Comparison of ENCODE assay signal across 1 cellular context in the genomic region with DNA sequence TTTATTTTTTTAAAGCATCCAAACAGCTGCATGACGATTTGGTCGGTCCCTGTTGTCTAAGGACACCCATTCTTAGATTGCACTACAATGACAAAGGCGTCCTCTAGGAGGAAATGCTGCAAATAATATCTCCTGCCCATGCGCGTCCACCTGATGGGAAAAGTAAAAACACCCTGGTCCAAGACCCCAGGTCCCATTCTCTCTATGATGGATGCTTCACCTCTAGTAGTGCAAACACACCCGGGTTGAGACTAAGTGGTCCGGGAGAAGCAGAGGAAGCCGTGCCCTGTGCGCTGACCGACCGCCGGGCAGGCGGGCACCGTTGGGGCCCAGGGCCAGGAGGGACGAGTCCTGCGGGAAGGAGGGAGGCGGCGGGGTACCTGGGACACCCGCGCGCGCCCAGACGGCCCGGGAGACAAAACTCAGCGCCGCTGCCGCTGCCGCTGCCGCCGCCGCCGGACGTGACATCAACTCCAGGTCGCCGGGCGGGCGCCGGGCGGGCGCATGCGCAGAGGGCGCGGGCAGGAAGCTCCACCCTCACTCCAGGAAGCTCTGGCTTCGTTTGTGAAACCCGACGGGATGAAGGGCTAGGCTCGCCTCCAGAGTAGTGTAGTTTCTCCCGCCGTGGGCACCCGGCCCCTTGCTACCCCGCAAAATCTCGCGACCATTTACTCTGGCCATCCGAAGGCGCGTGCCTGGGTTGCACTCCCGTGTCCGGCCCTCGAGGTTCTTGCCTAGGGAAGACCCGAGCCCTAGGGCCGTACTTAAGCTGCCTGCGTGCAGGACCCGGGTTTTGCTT.
TF ChIP-seq lines count a peak whose summit lies in the region.

Gene TBC1D7 (minus strand): TSS at position 462 of the 799 bp plus-strand sequence. CDS start 1,639 bp downstream, outside the sequence.

TF ChIP-seq in HepG2, 621 proteins besides CTCF, POLR2A, EP300 and RAD21 (continued from another document and continues in another):
- TF ChIP-seq NFYB (CRISPR knock-in tag; IDR thresholded peaks at IDR 0.05) (no peak; the same call in 1 of the 2 replicates), TFDP1 (CRISPR knock-in tag; IDR thresholded peaks at IDR 0.05; ENCODE audit: borderline replicate concordance) (peak; percentile 57; the same call in 1 of the 2 replicates), ZSCAN22 (CRISPR knock-in tag; IDR thresholded peaks at IDR 0.05) (0 out of 2 replicates have a peak, but pooled peaks have one; percentile 7), BATF2 (CRISPR knock-in tag; IDR thresholded peaks at IDR 0.05) (0 out of 2 replicates have a peak, but pooled peaks have one; percentile 26), PITX1 (CRISPR knock-in tag; IDR thresholded peaks at IDR 0.05) (peak; percentile 26; the same call in 1 of the 2 replicates), ARHGAP35 (CRISPR knock-in tag; IDR thresholded peaks at IDR 0.05; ENCODE audit: borderline replicate concordance) (peak; percentile 72), ZNF510 (CRISPR knock-in tag; IDR thresholded peaks at IDR 0.05; ENCODE audit: low read depth) (no peak), SETDB1 (CRISPR knock-in tag; IDR thresholded peaks at IDR 0.05; ENCODE audit: borderline replicate concordance) (no peak), SRF (IDR thresholded peaks at IDR 0.05; ENCODE audit: low read depth, low read length) (no peak), MTERF4 (CRISPR knock-in tag; IDR thresholded peaks at IDR 0.05) (no peak; the same call in 1 of the 2 replicates), PHF8 (CRISPR knock-in tag; IDR thresholded peaks at IDR 0.05) (peak; percentile 97), MTF2 (CRISPR knock-in tag; IDR thresholded peaks at IDR 0.05; ENCODE audit: borderline replicate concordance) (peak; percentile 60; the same call in 1 of the 2 replicates), ZNF616 (CRISPR knock-in tag; IDR thresholded peaks at IDR 0.05; ENCODE audit: low read depth) (no peak; the same call in 1 of the 2 replicates), NCOA5 (CRISPR knock-in tag; IDR thresholded peaks at IDR 0.05) (no peak), ZHX2 (IDR thresholded peaks at IDR 0.05; ENCODE audit: low read depth) (peak; percentile 63; the same call in 1 of the 2 replicates), ZHX2 (CRISPR knock-in tag; IDR thresholded peaks at IDR 0.05; ENCODE audit: borderline replicate concordance) (no peak), ZNF282 (IDR thresholded peaks at IDR 0.05; ENCODE audit: partially characterized antibody) (no peak), ZNF552 (CRISPR knock-in tag; IDR thresholded peaks at IDR 0.05; ENCODE audit: borderline replicate concordance) (no peak), MAF1 (CRISPR knock-in tag; IDR thresholded peaks at IDR 0.05; ENCODE audit: borderline replicate concordance) (no peak), TSC22D2 (CRISPR knock-in tag; IDR thresholded peaks at IDR 0.05; ENCODE audit: borderline replicate concordance) (peak; percentile 73; the same call in 1 of the 2 replicates), ESRRA (CRISPR knock-in tag; IDR thresholded peaks at IDR 0.05; ENCODE audit: low read depth) (no peak), ZNF44 (CRISPR knock-in tag; IDR thresholded peaks at IDR 0.05) (no peak), ZNF251 (CRISPR knock-in tag; IDR thresholded peaks at IDR 0.05) (no peak), SNRNP70 (IDR thresholded peaks at IDR 0.05; ENCODE audit: low read depth, low read length) (no peak), SAP130 (CRISPR knock-in tag; IDR thresholded peaks at IDR 0.05; ENCODE audit: low read depth) (peak; percentile 89), ZNF20 (CRISPR knock-in tag; IDR thresholded peaks at IDR 0.05) (no peak), RARA (CRISPR knock-in tag; IDR thresholded peaks at IDR 0.05) (peak; percentile 38), ZNF558 (CRISPR knock-in tag; IDR thresholded peaks at IDR 0.05; ENCODE audit: borderline replicate concordance) (peak; percentile 83; the same call in 1 of the 2 replicates), ZBTB25 (CRISPR knock-in tag; IDR thresholded peaks at IDR 0.05) (peak; percentile 54; the same call in 1 of the 2 replicates), SOX6 (IDR thresholded peaks at IDR 0.05) (no peak), SOX6 (CRISPR knock-in tag; IDR thresholded peaks at IDR 0.05) (no peak; the same call in 1 of the 2 replicates), ZNF597 (CRISPR knock-in tag; IDR thresholded peaks at IDR 0.05) (no peak), ZSCAN20 (CRISPR knock-in tag; IDR thresholded peaks at IDR 0.05; ENCODE audit: borderline replicate concordance) (no peak)
- TF ChIP-seq, protein P1, sequence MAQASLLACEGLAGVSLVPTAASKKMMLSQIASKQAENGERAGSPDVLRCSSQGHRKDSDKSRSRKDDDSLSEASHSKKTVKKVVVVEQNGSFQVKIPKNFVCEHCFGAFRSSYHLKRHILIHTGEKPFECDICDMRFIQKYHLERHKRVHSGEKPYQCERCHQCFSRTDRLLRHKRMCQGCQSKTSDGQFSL (CRISPR knock-in tag; IDR thresholded peaks at IDR 0.05), result no peak
- TF ChIP-seq, protein P2, sequence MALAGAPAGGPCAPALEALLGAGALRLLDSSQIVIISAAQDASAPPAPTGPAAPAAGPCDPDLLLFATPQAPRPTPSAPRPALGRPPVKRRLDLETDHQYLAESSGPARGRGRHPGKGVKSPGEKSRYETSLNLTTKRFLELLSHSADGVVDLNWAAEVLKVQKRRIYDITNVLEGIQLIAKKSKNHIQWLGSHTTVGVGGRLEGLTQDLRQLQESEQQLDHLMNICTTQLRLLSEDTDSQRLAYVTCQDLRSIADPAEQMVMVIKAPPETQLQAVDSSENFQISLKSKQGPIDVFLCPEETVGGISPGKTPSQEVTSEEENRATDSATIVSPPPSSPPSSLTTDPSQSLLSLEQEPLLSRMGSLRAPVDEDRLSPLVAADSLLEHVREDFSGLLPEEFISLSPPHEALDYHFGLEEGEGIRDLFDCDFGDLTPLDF (CRISPR knock-in tag; IDR thresholded peaks at IDR 0.05), result peak; percentile 78
- TF ChIP-seq, protein P3, sequence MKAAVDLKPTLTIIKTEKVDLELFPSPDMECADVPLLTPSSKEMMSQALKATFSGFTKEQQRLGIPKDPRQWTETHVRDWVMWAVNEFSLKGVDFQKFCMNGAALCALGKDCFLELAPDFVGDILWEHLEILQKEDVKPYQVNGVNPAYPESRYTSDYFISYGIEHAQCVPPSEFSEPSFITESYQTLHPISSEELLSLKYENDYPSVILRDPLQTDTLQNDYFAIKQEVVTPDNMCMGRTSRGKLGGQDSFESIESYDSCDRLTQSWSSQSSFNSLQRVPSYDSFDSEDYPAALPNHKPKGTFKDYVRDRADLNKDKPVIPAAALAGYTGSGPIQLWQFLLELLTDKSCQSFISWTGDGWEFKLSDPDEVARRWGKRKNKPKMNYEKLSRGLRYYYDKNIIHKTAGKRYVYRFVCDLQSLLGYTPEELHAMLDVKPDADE (CRISPR knock-in tag; IDR thresholded peaks at IDR 0.05), result no peak
- TF ChIP-seq, protein P4, sequence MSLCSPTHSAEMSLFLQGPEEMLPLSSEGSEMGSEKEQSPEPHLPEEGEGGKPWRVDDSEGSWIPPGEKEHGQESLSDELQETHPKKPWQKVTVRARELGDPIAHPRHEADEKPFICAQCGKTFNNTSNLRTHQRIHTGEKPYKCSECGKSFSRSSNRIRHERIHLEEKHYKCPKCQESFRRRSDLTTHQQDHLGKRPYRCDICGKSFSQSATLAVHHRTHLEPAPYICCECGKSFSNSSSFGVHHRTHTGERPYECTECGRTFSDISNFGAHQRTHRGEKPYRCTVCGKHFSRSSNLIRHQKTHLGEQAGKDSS (CRISPR knock-in tag; IDR thresholded peaks at IDR 0.05; ENCODE audit: borderline replicate concordance, low read depth), result peak; percentile 72
- TF ChIP-seq, protein P5, sequence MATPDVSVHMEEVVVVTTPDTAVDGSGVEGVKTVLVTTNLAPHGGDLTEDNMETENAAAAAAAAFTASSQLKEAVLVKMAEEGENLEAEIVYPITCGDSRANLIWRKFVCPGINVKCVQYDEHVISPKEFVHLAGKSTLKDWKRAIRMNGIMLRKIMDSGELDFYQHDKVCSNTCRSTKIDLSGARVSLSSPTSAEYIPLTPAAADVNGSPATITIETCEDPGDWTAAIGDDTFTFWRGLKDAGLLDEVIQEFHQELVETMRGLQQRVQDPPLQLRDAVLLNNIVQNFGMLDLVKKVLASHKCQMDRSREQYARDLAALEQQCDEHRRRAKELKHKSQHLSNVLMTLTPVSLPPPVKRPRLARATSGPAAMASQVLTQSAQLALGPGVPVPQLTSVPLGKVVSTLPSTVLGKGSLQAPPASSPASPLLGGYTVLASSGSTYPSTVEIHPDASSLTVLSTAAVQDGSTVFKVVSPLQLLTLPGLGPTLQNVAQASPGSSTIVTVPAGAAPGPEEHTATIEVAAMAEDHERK (CRISPR knock-in tag; IDR thresholded peaks at IDR 0.05; ENCODE audit: low read depth), result no peak; the same call in 1 of the 2 replicates
- TF ChIP-seq, protein P6, sequence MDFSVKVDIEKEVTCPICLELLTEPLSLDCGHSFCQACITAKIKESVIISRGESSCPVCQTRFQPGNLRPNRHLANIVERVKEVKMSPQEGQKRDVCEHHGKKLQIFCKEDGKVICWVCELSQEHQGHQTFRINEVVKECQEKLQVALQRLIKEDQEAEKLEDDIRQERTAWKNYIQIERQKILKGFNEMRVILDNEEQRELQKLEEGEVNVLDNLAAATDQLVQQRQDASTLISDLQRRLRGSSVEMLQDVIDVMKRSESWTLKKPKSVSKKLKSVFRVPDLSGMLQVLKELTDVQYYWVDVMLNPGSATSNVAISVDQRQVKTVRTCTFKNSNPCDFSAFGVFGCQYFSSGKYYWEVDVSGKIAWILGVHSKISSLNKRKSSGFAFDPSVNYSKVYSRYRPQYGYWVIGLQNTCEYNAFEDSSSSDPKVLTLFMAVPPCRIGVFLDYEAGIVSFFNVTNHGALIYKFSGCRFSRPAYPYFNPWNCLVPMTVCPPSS (IDR thresholded peaks at IDR 0.05), result no peak
